In the genomic region with DNA sequence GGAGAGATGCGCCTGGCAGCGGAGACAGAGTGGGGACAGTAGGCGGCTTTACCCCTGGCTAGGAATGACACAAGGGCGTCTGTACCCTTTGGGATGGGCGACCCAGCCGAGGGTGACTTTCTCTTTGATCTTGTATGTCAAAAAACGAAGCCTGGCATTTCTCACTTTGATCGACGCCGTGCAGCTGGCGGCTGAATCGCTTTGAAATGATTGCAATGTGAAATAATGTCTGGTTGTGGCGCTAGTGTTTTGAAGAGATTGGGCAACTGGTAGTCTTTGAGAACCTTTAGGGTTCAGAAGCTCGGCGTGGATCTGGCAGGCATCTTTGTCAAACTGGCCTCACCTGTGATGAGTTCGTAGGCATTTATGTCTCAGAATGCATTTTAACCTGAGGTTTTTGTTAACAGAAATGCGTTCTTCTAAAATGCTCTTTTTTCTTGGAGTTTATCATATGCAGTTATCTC, we compare ENCODE assay signal across 8 cellular contexts. TPM values are rescaled to one million over a fixed set of nuclear protein-coding genes. Genes with fewer than 3 reads are reported as not detected.
DNase-seq lines count a peak whose midpoint lies in the region; ATAC-seq, FAIRE-seq and TF ChIP-seq lines count a peak whose summit lies in the region.

No MANE protein-coding gene starts in this region.

- peak overlapping the region; percentile 94 for H3K9ac ChIP-seq in keratinocyte (ENCODE audit: control insufficient read depth, extremely low read depth, insufficient read depth, low read length)

- H3K9me3 ChIP-seq in Peyer's patch: no peaks in the 10 kb centered on the region
- no peaks in the 10 kb centered on the region for H3K9me3 ChIP-seq in keratinocyte (ENCODE audit: control insufficient read depth, low read depth, low read length)

- DNase-seq in 8988T (peak; percentile 47), GM03348 (ENCODE audit: low spot score) (peak; percentile 47), Peyer's patch (peak in 2 of 3 donors; percentile 39 to 65), brain microvascular endothelial cell (no peak), keratinocyte (ENCODE audit: low read depth, low spot score) (no peak), SKM-1 (lab: John Stamatoyannopoulos, UW; ENCODE audit: unreplicated experiment) (no peak)
- peak; percentile 1 for DNase-seq in stimulated activated CD4-positive, alpha-beta T cell treated with anti-CD3 and anti-CD28 coated beads, Interleukin-2, amount 100 ng/mL, for 4 hours (ENCODE audit: low read depth)

- H3K27me3 ChIP-seq in Peyer's patch (no peaks in the 10 kb centered on the region), brain microvascular endothelial cell (replicated peaks) (no peaks in the 10 kb centered on the region), keratinocyte (ENCODE audit: control insufficient read depth, extremely low read depth, insufficient read depth, low read length) (no peaks in the 10 kb centered on the region)

- FAIRE-seq in keratinocyte (lab: Jason Lieb, UNC): no peak

- dilution Hi-C loops in keratinocyte (cut with MboI; ENCODE audit: extremely low pct_ligation_motif_present, low sequenced_read_pairs): no loop called here

- in situ Hi-C loops in brain microvascular endothelial cell (cut with HindIII; ENCODE audit: low pct_ligation_motif_present, low sequenced_read_pairs): no loop called here

- H3K9me1 ChIP-seq in keratinocyte (ENCODE audit: control insufficient read depth, extremely low read depth, insufficient read depth, low read length): no peaks in the 10 kb centered on the region

- ATAC-seq in HG03139 (IDR thresholded peaks at IDR 0.05; ENCODE audit: unreplicated experiment): peak; percentile 8

- peaks cover 42% of the 10 kb centered on the region for H3K79me2 ChIP-seq in keratinocyte (ENCODE audit: control insufficient read depth, insufficient read depth, low read length)

- H3K4me3 ChIP-seq in Peyer's patch: peak overlapping the region; percentile 81 to 97 (median 88)
- H3K4me3 ChIP-seq in brain microvascular endothelial cell (ENCODE audit: low read depth, low read length): peak overlapping the region; percentile 64
- peak overlapping the region; percentile 72 to 94 (median 90) for H3K4me3 ChIP-seq in keratinocyte (ENCODE audit: control insufficient read depth in 2 of 3, extremely low read depth in 1 of 3, insufficient read depth in 2 of 3, low read depth in 1 of 3, low read length in 3 of 3)

- H3K4me1 ChIP-seq in Peyer's patch (peaks cover 0 to 15% (median 11%) of the 10 kb centered on the region in 4 donors), keratinocyte (ENCODE audit: control insufficient read depth, extremely low read depth, insufficient read depth, low read length) (peaks cover 25% of the 10 kb centered on the region)

- TF ChIP-seq POLR2A in Peyer's patch (IDR thresholded peaks at IDR 0.05): no peak

- TF ChIP-seq CTCF in Peyer's patch (IDR thresholded peaks at IDR 0.05) (no peak), brain microvascular endothelial cell (IDR thresholded peaks at IDR 0.05; ENCODE audit: low read depth, low read length, missing control alignments) (no peak), keratinocyte (optimal IDR thresholded peaks at IDR 0.05 in 1 of 3, IDR thresholded peaks at IDR 0.05 in 1 of 3, conservative IDR thresholded peaks at IDR 0.05 in 1 of 3; ENCODE audit: extremely low read depth in 1 of 3, insufficient read depth in 2 of 3, low read length in 3 of 3) (peak in 1 of 3 experiments; percentile 30)

- H3K36me3 ChIP-seq in Peyer's patch: no peaks in the 10 kb centered on the region
- no peaks in the 10 kb centered on the region for H3K36me3 ChIP-seq in brain microvascular endothelial cell (replicated peaks)
- no peaks in the 10 kb centered on the region for H3K36me3 ChIP-seq in keratinocyte (ENCODE audit: control insufficient read depth in 2 of 2, extremely low read depth in 1 of 2, insufficient read depth in 2 of 2, low read length in 2 of 2)

- H3K27ac ChIP-seq in Peyer's patch (peak overlapping the region; percentile 94 to 100 (median 96)), brain microvascular endothelial cell (peak overlapping the region; percentile 85), keratinocyte (ENCODE audit: control insufficient read depth, insufficient read depth, low read length) (peak overlapping the region; percentile 93)

- H4K20me1 ChIP-seq in keratinocyte (ENCODE audit: control insufficient read depth, extremely low read depth, insufficient read depth, low read length): no peaks in the 10 kb centered on the region

- H2AFZ ChIP-seq in keratinocyte (ENCODE audit: control insufficient read depth, low read length): peak overlapping the region; percentile 82

- H3K4me2 ChIP-seq in keratinocyte (ENCODE audit: control insufficient read depth, extremely low read depth, insufficient read depth, low read depth, low read length): peak overlapping the region; percentile 85

RNA-seq across cellular contexts. Expression of a gene that starts 1.0 kb away (rescaled TPM):
- 10 to 100 TPM; 14.5 to 44.6 (median 18.5) TPM for total RNA-seq in Peyer's patch
- 37.3 to 44.1 TPM (median 37.4 TPM) in 3 replicates for polyA plus RNA-seq in keratinocyte
- 23.9 TPM for polyA plus RNA-seq in keratinocyte (2011; ENCODE audit: low read depth)
- 21.7 and 37.3 TPM in 2 replicates for polyA plus RNA-seq in keratinocyte (2011; cell fraction: cytosol; rRNA removed)
- 27.8 and 34.2 TPM in 2 replicates for polyA plus RNA-seq in keratinocyte (2011; cell fraction: nucleus; rRNA removed)
- 18.9 and 24.5 TPM in 2 replicates for polyA plus RNA-seq in keratinocyte (2012; ENCODE audit: low replicate concordance)
- polyA minus RNA-seq in keratinocyte: 21.4 to 36.6 TPM (median 32.6 TPM) in 3 replicates
- 24.7 TPM for polyA minus RNA-seq in keratinocyte (2011; cell fraction: cytosol; rRNA and poly(A)+ RNA removed)
- polyA minus RNA-seq in keratinocyte (2011; cell fraction: nucleus; rRNA and poly(A)+ RNA removed): 13.6 and 21.2 TPM in 2 replicates

Comparison
In these comparisons a context has a peak if more than half of its experiments do, and no peak if none do; other contexts are left out.
1. DNase-seq: peak in 8988T (single experiment), GM03348 (single experiment), Peyer's patch (2 of 3) and stimulated activated CD4-positive, alpha-beta T cell treated with anti-CD3 and anti-CD28 coated beads, Interleukin-2, amount 100 ng/mL, for 4 hours (single experiment); none in brain microvascular endothelial cell (single experiment), keratinocyte (single experiment) and SKM-1 (single experiment).
2. Peak in every context shown above with its lines, with median percentiles within 50 percentile points of each other: H3K27ac ChIP-seq and H3K4me3 ChIP-seq.